31 cellular contexts compared by ENCODE assay signal in genomic region chr2:54534191-54534590, GRCh38.
DNase-seq lines count a peak whose midpoint lies in the region; ATAC-seq, FAIRE-seq and TF ChIP-seq lines count a peak whose summit lies in the region.
"Had no signal": no experiment of that assay in that cellular context is flagged by ENCODE, and none has a peak within 500 bp of the region (broad histone marks: within the 10 kb centered on the region; RNA-seq: fewer than 3 reads in every experiment).

No MANE protein-coding gene starts in this region.

- H2AFZ ChIP-seq in astrocyte (ENCODE audit: low read depth, low read length), result no peak overlapping the region

- H3K9me3 Mint-ChIP-seq in MCF 10A (ENCODE audit: unreplicated experiment) (no peaks in the 10 kb centered on the region), astrocyte (ENCODE audit: unreplicated experiment) (no peaks in the 10 kb centered on the region), type B pancreatic cell (no peaks in the 10 kb centered on the region)
- H3K9me3 Mint-ChIP-seq: activated CD4-positive, alpha-beta memory T cell treated with anti-CD3 and anti-CD28 coated beads for 36 hours; activated naive CD4-positive, alpha-beta T cell treated with anti-CD3 and anti-CD28 coated beads, Interleukin-2, amount 50 U/mL, for 72 hours; activated T-helper 2 cell treated with anti-CD3 and anti-CD28 coated beads, Interferon-gamma antibody, Interleukin-2, Interleukin-4, amounts not matched to agents 10 μg/mL and 5 μg/mL and 100 μg/mL, durations not matched to agents 14 hours and 24 hours and 36 hours; CD8-positive, alpha-beta T cell; central memory CD8-positive, alpha-beta T cell; IgD-negative memory B cell; stimulated activated naive B cell treated with anti-CD40 and anti-IgM and Interleukin-4, amounts not matched to agents 10 μg/mL and 1 μg/mL and 100 μg/mL, for 72 hours had no signal

- no peak for TF ChIP-seq RAD21 in liver (IDR thresholded peaks at IDR 0.05)

- no peaks in the 10 kb centered on the region for H3K27me3 ChIP-seq in breast epithelium
- H3K27me3 ChIP-seq in astrocyte (ENCODE audit: insufficient read depth, low read length), result no peaks in the 10 kb centered on the region
- H3K27me3 ChIP-seq in liver (ENCODE audit: control insufficient read depth in 4 of 4, insufficient read depth in 4 of 4, low read length in 3 of 4), result no peaks in the 10 kb centered on the region
- H3K27me3 ChIP-seq in pancreas, result no peaks in the 10 kb centered on the region
- no peaks in the 10 kb centered on the region for H3K27me3 ChIP-seq in BE2C
- H3K27me3 ChIP-seq: SJSA1 had no signal

- H3K36me3 Mint-ChIP-seq in MCF 10A (ENCODE audit: insufficient read depth, unreplicated experiment), result no peaks in the 10 kb centered on the region
- peaks cover 33% of the 10 kb centered on the region for H3K36me3 Mint-ChIP-seq in astrocyte (ENCODE audit: low read depth, unreplicated experiment)
- peaks cover 31% of the 10 kb centered on the region for H3K36me3 Mint-ChIP-seq in type B pancreatic cell
- H3K36me3 Mint-ChIP-seq: activated CD4-positive, alpha-beta memory T cell treated with anti-CD3 and anti-CD28 coated beads for 36 hours; activated naive CD4-positive, alpha-beta T cell treated with anti-CD3 and anti-CD28 coated beads, Interleukin-2, amount 50 U/mL, for 72 hours; CD8-positive, alpha-beta T cell; stimulated activated naive B cell treated with anti-CD40 and anti-IgM and Interleukin-4, amounts not matched to agents 10 μg/mL and 1 μg/mL and 100 μg/mL, for 72 hours had no signal

- no peak overlapping the region for H3K4me2 ChIP-seq in astrocyte (ENCODE audit: low read length)

- intact Hi-C loops in MCF 10A (cut with micrococcal nuclease) (no loop called here), breast epithelium (cut with DNase I; ENCODE audit: low total_unique reads) (no loop called here), pancreas (cut with DNase I) (no loop called here)

- H4K20me1 ChIP-seq in astrocyte (ENCODE audit: insufficient read depth, low read length), result peaks cover 4% of the 10 kb centered on the region

- peak overlapping the region; percentile 94 for H3K27ac Mint-ChIP-seq in MCF 10A (ENCODE audit: low read depth, unreplicated experiment)
- peak overlapping the region; percentile 94 for H3K27ac Mint-ChIP-seq in astrocyte (ENCODE audit: unreplicated experiment)
- H3K27ac Mint-ChIP-seq in type B pancreatic cell, result peak overlapping the region; percentile 24
- H3K27ac Mint-ChIP-seq: activated CD4-positive, alpha-beta memory T cell treated with anti-CD3 and anti-CD28 coated beads for 36 hours; activated T-helper 2 cell treated with anti-CD3 and anti-CD28 coated beads, Interferon-gamma antibody, Interleukin-2, Interleukin-4, amounts not matched to agents 10 μg/mL and 5 μg/mL and 100 μg/mL, durations not matched to agents 14 hours and 24 hours and 36 hours; CD8-positive, alpha-beta T cell; stimulated activated naive B cell treated with anti-CD40 and anti-IgM and Interleukin-4, amounts not matched to agents 10 μg/mL and 1 μg/mL and 100 μg/mL, for 72 hours had no signal

- peaks cover 43% of the 10 kb centered on the region for H3K79me2 ChIP-seq in astrocyte (ENCODE audit: insufficient read depth, low read length)

- H3K27me3 Mint-ChIP-seq in MCF 10A (ENCODE audit: insufficient read depth, unreplicated experiment) (no peaks in the 10 kb centered on the region), astrocyte (ENCODE audit: low read depth, unreplicated experiment) (no peaks in the 10 kb centered on the region), type B pancreatic cell (peaks cover 4% of the 10 kb centered on the region)
- H3K27me3 Mint-ChIP-seq: activated CD4-positive, alpha-beta memory T cell treated with anti-CD3 and anti-CD28 coated beads for 36 hours; central memory CD8-positive, alpha-beta T cell; stimulated activated naive B cell treated with anti-CD40 and anti-IgM and Interleukin-4, amounts not matched to agents 10 μg/mL and 1 μg/mL and 100 μg/mL, for 72 hours had no signal

- TF ChIP-seq POLR2A in breast epithelium (IDR thresholded peaks at IDR 0.05), result no peak

- H3K4me1 ChIP-seq in breast epithelium, result no peaks in the 10 kb centered on the region
- peaks cover 20% of the 10 kb centered on the region for H3K4me1 ChIP-seq in astrocyte (ENCODE audit: insufficient read depth, low read length)
- peaks cover 5 to 18% (median 11%) of the 10 kb centered on the region in 4 donors for H3K4me1 ChIP-seq in liver (ENCODE audit: control insufficient read depth in 4 of 4, insufficient read depth in 4 of 4, low read length in 3 of 4)
- peaks cover 0 to 11% (median 0%) of the 10 kb centered on the region in 3 donors for H3K4me1 ChIP-seq in pancreas
- H3K4me1 ChIP-seq in BE2C, result peaks cover 8% of the 10 kb centered on the region
- H3K4me1 ChIP-seq: prostate gland had no signal

- no peak for DNase-seq in MCF 10A (ENCODE audit: unreplicated experiment)
- DNase-seq in breast epithelium (ENCODE audit: low spot score in 2 of 2), result no peak
- DNase-seq in astrocyte (ENCODE audit: low read depth), result no peak
- no peak for DNase-seq in type B pancreatic cell (ENCODE audit: extremely low spot score, unreplicated experiment)
- DNase-seq in left lobe of liver (ENCODE audit: low spot score), result no peak
- DNase-seq in pancreas, result no peak
- DNase-seq in BE2C, result no peak
- DNase-seq: activated CD4-positive, alpha-beta memory T cell treated with anti-CD3 and anti-CD28 coated beads for 36 hours; activated CD4-positive, CD25-positive, alpha-beta regulatory T cell treated with anti-CD3 and anti-CD28 coated beads, Interleukin-2, amount 50 U/mL, for 72 hours; aorta; CD8-positive, alpha-beta T cell; DMS153; glutamatergic neuron; GOT3; kidney glomerular epithelial cell; NCI-H1048; NCI-H187; NCI-H2171 treated with DMSO at 0.1 percent for 48 hours; NCI-H526; stimulated activated CD4-positive, alpha-beta T cell treated with anti-CD3 and anti-CD28 coated beads, Interleukin-15, amount 100 ng/mL, for 24 hours; stimulated activated naive B cell treated with anti-CD40 and anti-IgM and Interleukin-4, amounts not matched to agents 10 μg/mL and 1 μg/mL and 100 μg/mL, for 72 hours had no signal

- no peak for FAIRE-seq in astrocyte (lab: Jason Lieb, UNC)
- no peak for FAIRE-seq in pancreas (lab: Jason Lieb, UNC)
- FAIRE-seq: endothelial cell of umbilical vein, RCC 7860 had no signal

- H3K36me3 ChIP-seq in breast epithelium (no peaks in the 10 kb centered on the region), astrocyte (ENCODE audit: insufficient read depth, low read length) (peaks cover 3% of the 10 kb centered on the region), liver (ENCODE audit: control insufficient read depth in 4 of 4, insufficient read depth in 3 of 4, low read depth in 1 of 4, low read length in 3 of 4) (peaks cover 0 to 3% (median 0%) of the 10 kb centered on the region in 4 donors), pancreas (no peaks in the 10 kb centered on the region), BE2C (no peaks in the 10 kb centered on the region)

- ATAC-seq in left lobe of liver (no peak), pancreas (no peak)
- ATAC-seq: activated naive CD4-positive, alpha-beta T cell treated with anti-CD3 and anti-CD28 coated beads, Interleukin-2, amount 50 U/mL, for 72 hours; CD8-positive, alpha-beta T cell; stimulated activated naive B cell treated with anti-CD40 and anti-IgM and Interleukin-4, amounts not matched to agents 10 μg/mL and 1 μg/mL and 100 μg/mL, for 72 hours had no signal

- H3K9me3 ChIP-seq in breast epithelium (no peaks in the 10 kb centered on the region), astrocyte (ENCODE audit: insufficient read depth, low read depth, low read length) (no peaks in the 10 kb centered on the region), liver (ENCODE audit: control insufficient read depth in 4 of 4, low read length in 3 of 4) (no peaks in the 10 kb centered on the region), pancreas (no peaks in the 10 kb centered on the region), BE2C (no peaks in the 10 kb centered on the region)
- H3K9me3 ChIP-seq: prostate gland, SJSA1 had no signal

- H3K4me1 Mint-ChIP-seq in MCF 10A (ENCODE audit: insufficient read depth, unreplicated experiment) (peaks cover 27% of the 10 kb centered on the region), astrocyte (ENCODE audit: low read depth, unreplicated experiment) (peaks cover 25% of the 10 kb centered on the region), type B pancreatic cell (ENCODE audit: unreplicated experiment) (peaks cover 27% of the 10 kb centered on the region)
- H3K4me1 Mint-ChIP-seq: central memory CD8-positive, alpha-beta T cell had no signal

- TF ChIP-seq CTCF in MCF 10A (IDR thresholded peaks at IDR 0.05; ENCODE audit: unreplicated experiment) (no peak), breast epithelium (IDR thresholded peaks at IDR 0.05) (no peak), astrocyte (IDR thresholded peaks at IDR 0.05; ENCODE audit: insufficient read depth, low read depth, low read length) (no peak), liver (IDR thresholded peaks at IDR 0.05; ENCODE audit: low read depth, low read length, missing input control) (no peak), type B pancreatic cell (conservative IDR thresholded peaks at IDR 0.05) (no peak), pancreas (IDR thresholded peaks at IDR 0.05) (no peak), BE2C (IDR thresholded peaks at IDR 0.05; ENCODE audit: low read depth, low read length) (no peak)

- no TSS peak for BruUV-seq in MCF 10A (replicated peaks; lab: Mats Ljungman, UMichigan)

- CTCF ChIA-PET in MCF 10A (lab: Yijun Ruan, JAX), result interaction anchor here (1.3 kb wide), 1 partner anchor 14 kb away, joined by 3 read pairs; no protein-coding TSS in a partner anchor

- H3K4me3 ChIP-seq in breast epithelium (no peak overlapping the region), astrocyte (ENCODE audit: insufficient read depth, low read depth, low read length) (no peak overlapping the region), liver (ENCODE audit: low read depth in 1 of 3, low read length in 3 of 3) (no peak overlapping the region), pancreas (no peak overlapping the region), BE2C (ENCODE audit: low read depth, low read length) (no peak overlapping the region)
- H3K4me3 ChIP-seq: prostate gland, SJSA1 had no signal

- H3K27ac ChIP-seq in breast epithelium (peak overlapping the region in 1 of 2 donors; percentile 71), astrocyte (ENCODE audit: low read depth, low read length) (no peak overlapping the region), liver (ENCODE audit: low read depth in 1 of 2, low read length in 2 of 2) (peak overlapping the region; percentile 69 to 90), pancreas (no peak overlapping the region)
- H3K27ac ChIP-seq: 22Rv1, prostate gland had no signal

- H3K9ac ChIP-seq in astrocyte (ENCODE audit: low read length) (no peak overlapping the region), liver (ENCODE audit: low read depth in 1 of 2, low read length in 2 of 2) (no peak overlapping the region)

- H3K4me3 Mint-ChIP-seq in MCF 10A (ENCODE audit: unreplicated experiment), result no peak overlapping the region
- H3K4me3 Mint-ChIP-seq in astrocyte (ENCODE audit: unreplicated experiment), result no peak overlapping the region
- no peak overlapping the region for H3K4me3 Mint-ChIP-seq in type B pancreatic cell
- H3K4me3 Mint-ChIP-seq: activated CD4-positive, alpha-beta memory T cell treated with anti-CD3 and anti-CD28 coated beads for 36 hours; CD8-positive, alpha-beta T cell; central memory CD8-positive, alpha-beta T cell; IgD-negative memory B cell; stimulated activated naive B cell treated with anti-CD40 and anti-IgM and Interleukin-4, amounts not matched to agents 10 μg/mL and 1 μg/mL and 100 μg/mL, for 72 hours had no signal

- 94% methylated on average over 2 of the region's 2 CpGs for whole genome bisulfite sequencing in liver
- WGBS in pancreas, 2 donors, result 96% methylated on average over 2 of the region's 2 CpGs

- POLR2A ChIA-PET in MCF 10A (lab: Yijun Ruan, JAX), result interaction anchor here (1.4 to 12.8 kb wide), 4 partner anchors 14 to 37 kb away, joined by 3 to 249 read pairs (median 4); no protein-coding TSS in a partner anchor

Comparison
In these comparisons a context has a peak if more than half of its experiments do, and no peak if none do; other contexts are left out.
1. H3K27ac Mint-ChIP-seq: peak in every context shown above with its lines; median percentile 94 in MCF 10A; 94 in astrocyte; 24 in type B pancreatic cell.
2. H3K27ac ChIP-seq: peak in liver (2 of 2); none in astrocyte (single experiment) and pancreas (0 of 4).